ENCODE assay signal across 17 cellular contexts in the genomic region with DNA sequence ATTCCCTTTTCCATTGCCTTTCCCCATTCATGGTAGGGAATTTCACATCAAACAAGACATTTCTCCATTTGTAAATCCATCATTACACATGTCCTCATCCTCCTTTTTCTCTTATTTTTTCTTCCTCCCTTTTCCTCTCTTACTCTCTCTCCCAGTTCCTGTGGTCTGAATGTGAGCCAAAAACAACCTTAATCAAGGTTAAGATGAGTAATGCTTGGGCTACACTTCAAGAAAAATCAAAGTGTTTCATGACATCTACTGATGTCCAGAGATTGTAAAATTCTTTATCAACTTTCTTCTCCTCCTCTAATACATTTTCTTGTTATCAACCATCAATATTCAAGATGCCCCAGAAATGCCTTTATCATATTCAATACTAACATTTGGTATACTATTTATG.
DNase-seq lines count a peak whose midpoint lies in the region; TF ChIP-seq lines count a peak whose summit lies in the region.
"Had no signal": no experiment of that assay in that cellular context is flagged by ENCODE, and none has a peak within 500 bp of the region (broad histone marks: within the 10 kb centered on the region; RNA-seq: fewer than 3 reads in every experiment).

No MANE protein-coding gene starts in this region.

- H3K9me2 ChIP-seq in PC-9 (ENCODE audit: insufficient read depth): no peaks in the 10 kb centered on the region

- H3K36me3 ChIP-seq in PC-9 (ENCODE audit: low read depth): no peaks in the 10 kb centered on the region; the same call in 1 of the 2 replicates
- no peaks in the 10 kb centered on the region for H3K36me3 ChIP-seq in osteoblast (ENCODE audit: insufficient read depth, low read length)
- no peaks in the 10 kb centered on the region for H3K36me3 ChIP-seq in smooth muscle cell (ENCODE audit: low read depth)
- H3K36me3 ChIP-seq: cardiac muscle cell, prostate gland had no signal

- H3K9me3 ChIP-seq in PC-9 (ENCODE audit: insufficient read depth, low read depth) (peaks cover 19% of the 10 kb centered on the region; the same call in 1 of the 2 replicates), osteoblast (ENCODE audit: low read depth, low read length) (no peaks in the 10 kb centered on the region), smooth muscle cell (replicated peaks; ENCODE audit: low read depth) (no peaks in the 10 kb centered on the region)
- H3K9me3 ChIP-seq: prostate gland had no signal

- intact Hi-C loops in PC-9 (cut with micrococcal nuclease; ENCODE audit: unreplicated experiment) (loop anchor here (2.0 to 5.0 kb wide), 2 partner anchors 55 to 79 kb away; no protein-coding TSS in a partner anchor), head of caudate nucleus (cut with DNase I) (no loop called here)

- in situ Hi-C loops in GM13977 (cut with MboI; ENCODE audit: low pct_unique_long_range_greater_than_20kb, low sequenced_read_pairs, unreplicated experiment): no loop called here

- H3K9ac ChIP-seq in smooth muscle cell (ENCODE audit: low read depth): no peak overlapping the region

- peaks cover 28% of the 10 kb centered on the region for H3K4me1 ChIP-seq in PC-9 (replicated peaks; ENCODE audit: insufficient read depth)
- peaks cover 25% of the 10 kb centered on the region for H3K4me1 ChIP-seq in osteoblast (ENCODE audit: insufficient read depth, low read length)
- peaks cover 5% of the 10 kb centered on the region for H3K4me1 ChIP-seq in smooth muscle cell (ENCODE audit: low read depth)
- H3K4me1 ChIP-seq: prostate gland had no signal

- H4K20me1 ChIP-seq in PC-9 (ENCODE audit: insufficient read depth) (no peaks in the 10 kb centered on the region), osteoblast (ENCODE audit: insufficient read depth, low read length) (no peaks in the 10 kb centered on the region), smooth muscle cell (ENCODE audit: low read depth) (no peaks in the 10 kb centered on the region)

- H3K4me3 ChIP-seq in PC-9 (no peak overlapping the region), osteoblast (ENCODE audit: insufficient read depth, low read length) (no peak overlapping the region), smooth muscle cell (no peak overlapping the region)
- H3K4me3 ChIP-seq: cardiac muscle cell, prostate gland had no signal

- TF ChIP-seq CTCF in PC-9 (conservative IDR thresholded peaks at IDR 0.05) (no peak), osteoblast (IDR thresholded peaks at IDR 0.05; ENCODE audit: extremely low read depth, low read depth, low read length) (no peak), smooth muscle cell (IDR thresholded peaks at IDR 0.05; ENCODE audit: borderline replicate concordance, insufficient read depth, poor library complexity, severe bottlenecking) (no peak), GM13977 (IDR thresholded peaks at IDR 0.05; ENCODE audit: extremely low read depth, insufficient read depth, missing control alignments) (no peak)

- DNase-seq in EH (ENCODE audit: low read depth): peak; percentile 81
- peak in 1 of 2 experiments; percentile 42 for DNase-seq in PC-9
- DNase-seq in dermis blood vessel endothelial cell: peak; percentile 69
- peak; percentile 69 for DNase-seq in osteoblast (ENCODE audit: insufficient read length, low spot score, missing footprints)
- no peak for DNase-seq in smooth muscle cell (lab: John Stamatoyannopoulos, UW; ENCODE audit: unreplicated experiment)
- DNase-seq in SHP77 (lab: John Stamatoyannopoulos, UW): no peak
- no peak for DNase-seq in head of caudate nucleus
- no peak for DNase-seq in GM13977 (ENCODE audit: low spot score)
- DNase-seq: activated CD8-positive, alpha-beta T cell treated with anti-CD3 and anti-CD28 coated beads for 36 hours; activated gamma-delta T cell treated with Interleukin-2 at 50 U/mL for 16 hours; C1 segment of cervical spinal cord; H9; MV-4-11; stimulated activated CD4-positive, alpha-beta T cell treated with anti-CD3 and anti-CD28 coated beads, Interleukin-4, amount 100 ng/mL, for 24 hours; stimulated activated naive B cell treated with anti-CD40 and anti-IgM and Interleukin-4, amounts not matched to agents 10 μg/mL and 1 μg/mL and 100 μg/mL, for 72 hours had no signal

- H3F3A ChIP-seq in PC-9 (ENCODE audit: insufficient read depth, low read depth): peaks cover 12% of the 10 kb centered on the region
- no peaks in the 10 kb centered on the region for H3F3A ChIP-seq in smooth muscle cell (ENCODE audit: low read depth)

- H3K27me3 ChIP-seq in PC-9 (ENCODE audit: insufficient read depth, low read depth): no peaks in the 10 kb centered on the region
- H3K27me3 ChIP-seq in osteoblast (ENCODE audit: insufficient read depth, low read length): no peaks in the 10 kb centered on the region
- no peaks in the 10 kb centered on the region for H3K27me3 ChIP-seq in smooth muscle cell (ENCODE audit: low read depth)
- H3K27me3 ChIP-seq: cardiac muscle cell had no signal

- POLR2A ChIA-PET in PC-9 (lab: Charles Lee; ENCODE audit: unreplicated experiment): no interaction called here

- no TSS peak for BruUV-seq in PC-9 (replicated peaks; lab: Mats Ljungman, UMichigan)

- CTCF ChIA-PET in PC-9 (lab: Charles Lee): no interaction called here

- peak overlapping the region; percentile 39 for H3K27ac ChIP-seq in PC-9
- H3K27ac ChIP-seq in osteoblast (ENCODE audit: low read depth, low read length): peak overlapping the region; percentile 66
- no peak overlapping the region for H3K27ac ChIP-seq in smooth muscle cell (ENCODE audit: low read depth)
- H3K27ac ChIP-seq: cardiac muscle cell, prostate gland had no signal

- H3K79me2 ChIP-seq in PC-9 (ENCODE audit: low read depth): no peaks in the 10 kb centered on the region
- no peaks in the 10 kb centered on the region for H3K79me2 ChIP-seq in osteoblast (ENCODE audit: insufficient read depth, low read length)
- H3K79me2 ChIP-seq in smooth muscle cell (ENCODE audit: low read depth): no peaks in the 10 kb centered on the region

- H3K4me2 ChIP-seq in PC-9 (peak overlapping the region; percentile 29), osteoblast (ENCODE audit: insufficient read depth, low read length) (peak overlapping the region; percentile 49), smooth muscle cell (no peak overlapping the region)

- H2AFZ ChIP-seq in PC-9 (no peak overlapping the region), osteoblast (ENCODE audit: low read length) (no peak overlapping the region), smooth muscle cell (ENCODE audit: low read depth) (no peak overlapping the region)

Comparison
In these comparisons a context has a peak if more than half of its experiments do, and no peak if none do; other contexts are left out.
1. DNase-seq: peak in EH (single experiment), dermis blood vessel endothelial cell (single experiment) and osteoblast (single experiment); none in smooth muscle cell (single experiment), SHP77 (0 of 2), head of caudate nucleus (0 of 42) and GM13977 (single experiment).